8 cellular contexts compared by ENCODE assay signal in the genomic region with DNA sequence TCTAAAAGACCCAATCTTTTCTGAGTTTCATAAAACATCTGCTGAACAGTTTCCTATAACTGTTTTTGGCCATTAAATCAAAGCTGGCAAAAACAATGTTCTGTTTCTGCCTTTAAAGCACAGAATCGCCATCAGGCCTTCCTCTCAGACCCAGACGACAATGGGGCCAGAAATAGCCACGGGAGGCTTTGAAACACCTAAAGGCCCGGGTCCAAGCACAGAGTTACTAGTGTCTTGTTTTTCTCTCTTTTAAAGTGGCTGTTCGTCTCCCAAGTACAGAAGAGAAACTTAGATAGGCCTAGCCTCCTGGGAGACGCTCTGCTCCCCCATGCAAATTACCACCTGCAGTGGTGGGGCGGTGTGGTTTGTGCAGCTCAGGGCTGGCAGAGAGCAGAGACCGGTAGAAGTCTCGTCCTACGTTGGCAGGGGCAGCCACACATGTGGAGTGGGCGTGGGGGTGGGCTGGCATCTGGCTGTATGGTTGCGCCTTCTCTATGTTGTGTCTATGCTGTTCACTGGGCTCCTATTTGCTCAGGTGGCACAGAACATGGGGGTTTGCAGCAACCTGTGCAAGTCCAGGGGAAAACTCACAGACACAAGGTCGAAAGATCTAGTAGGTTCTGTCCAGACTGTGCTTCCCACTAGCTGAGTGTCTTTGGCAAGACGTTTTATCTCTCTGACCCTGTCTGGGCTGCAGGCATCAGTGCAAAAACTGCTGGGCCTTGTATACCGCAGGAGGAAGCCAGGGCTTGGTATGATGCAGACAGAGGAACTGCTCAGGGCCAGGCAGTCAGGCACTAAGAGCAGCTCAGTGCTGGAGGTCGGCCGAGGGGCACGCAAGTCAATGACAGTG. TPM values are rescaled to one million over a fixed set of nuclear protein-coding genes. Genes with fewer than 3 reads are reported as not detected.
DNase-seq lines count a peak whose midpoint lies in the region; ATAC-seq and TF ChIP-seq lines count a peak whose summit lies in the region.

No MANE protein-coding gene starts in this region.

- no peaks in the 10 kb centered on the region for H3K27me3 ChIP-seq in left ventricle myocardium inferior (ENCODE audit: low read depth)
- no peaks in the 10 kb centered on the region for H3K27me3 ChIP-seq in upper lobe of left lung

- no peaks in the 10 kb centered on the region for H3K9me3 ChIP-seq in left ventricle myocardium inferior (replicated peaks)
- H3K9me3 ChIP-seq in upper lobe of left lung: no peaks in the 10 kb centered on the region

- peak overlapping the region; percentile 72 for H3K27ac ChIP-seq in left ventricle myocardium inferior (replicated peaks)
- H3K27ac ChIP-seq in upper lobe of left lung: peak overlapping the region in 3 of 4 donors; percentile 7 to 26 (median 8)

- no peak for TF ChIP-seq EP300 in upper lobe of left lung (IDR thresholded peaks at IDR 0.05)

- H3K4me3 ChIP-seq in left ventricle myocardium inferior (no peak overlapping the region), upper lobe of left lung (no peak overlapping the region)

- peak; percentile 82 for DNase-seq in GM19238 (ENCODE audit: insufficient read length, low spot score)
- no peak for DNase-seq in left ventricle myocardium inferior
- no peak for DNase-seq in upper lobe of left lung
- DNase-seq in NCI-H1092 (lab: John Stamatoyannopoulos, UW): no peak
- DNase-seq in NCI-H82 (lab: John Stamatoyannopoulos, UW): no peak
- no peak for DNase-seq in HUDEP-2 (lab: John Stamatoyannopoulos, UW; ENCODE audit: unreplicated experiment in 76 of 76)

- TF ChIP-seq CTCF in left ventricle myocardium inferior (IDR thresholded peaks at IDR 0.05; ENCODE audit: borderline replicate concordance) (no peak), upper lobe of left lung (IDR thresholded peaks at IDR 0.05) (no peak)

- no peak for TF ChIP-seq POLR2A in upper lobe of left lung (IDR thresholded peaks at IDR 0.05)

- 62 to 64% methylated on average over 16 to 18 of the region's 18 CpGs for WGBS in upper lobe of left lung, 2 donors

- H3K4me1 ChIP-seq in left ventricle myocardium inferior (peaks cover 36% of the 10 kb centered on the region), upper lobe of left lung (peaks cover 6 to 16% (median 9%) of the 10 kb centered on the region in 4 donors)

- intact Hi-C loops in left ventricle myocardium inferior (cut with micrococcal nuclease): no loop called here

- peak; percentile 95 for ATAC-seq in HG03060 (IDR thresholded peaks at IDR 0.05; ENCODE audit: low read depth, unreplicated experiment)
- ATAC-seq in activated CD4-positive, CD25-positive, alpha-beta regulatory T cell treated with anti-CD3 and anti-CD28 coated beads, Interleukin-2, amount 50 U/mL, for 24 hours: peak; percentile 86
- ATAC-seq in upper lobe of left lung (ENCODE audit: low FRiP score in 2 of 2): peak; percentile 49 to 71

- no peaks in the 10 kb centered on the region for H3K36me3 ChIP-seq in left ventricle myocardium inferior
- H3K36me3 ChIP-seq in upper lobe of left lung: no peaks in the 10 kb centered on the region

RNA-seq across cellular contexts. Expression of gene ETS1, which starts 23.6 kb away (rescaled TPM):
- total RNA-seq in left ventricle myocardium inferior: 45.3 TPM
- total RNA-seq in upper lobe of left lung: 100 to 1,000 TPM in 1 of 6 donors, 10 to 100 TPM in 5; 29.3 to 107 (median 79.0) TPM
